Comparison of ENCODE assay signal across 8 cellular contexts in the genomic region with DNA sequence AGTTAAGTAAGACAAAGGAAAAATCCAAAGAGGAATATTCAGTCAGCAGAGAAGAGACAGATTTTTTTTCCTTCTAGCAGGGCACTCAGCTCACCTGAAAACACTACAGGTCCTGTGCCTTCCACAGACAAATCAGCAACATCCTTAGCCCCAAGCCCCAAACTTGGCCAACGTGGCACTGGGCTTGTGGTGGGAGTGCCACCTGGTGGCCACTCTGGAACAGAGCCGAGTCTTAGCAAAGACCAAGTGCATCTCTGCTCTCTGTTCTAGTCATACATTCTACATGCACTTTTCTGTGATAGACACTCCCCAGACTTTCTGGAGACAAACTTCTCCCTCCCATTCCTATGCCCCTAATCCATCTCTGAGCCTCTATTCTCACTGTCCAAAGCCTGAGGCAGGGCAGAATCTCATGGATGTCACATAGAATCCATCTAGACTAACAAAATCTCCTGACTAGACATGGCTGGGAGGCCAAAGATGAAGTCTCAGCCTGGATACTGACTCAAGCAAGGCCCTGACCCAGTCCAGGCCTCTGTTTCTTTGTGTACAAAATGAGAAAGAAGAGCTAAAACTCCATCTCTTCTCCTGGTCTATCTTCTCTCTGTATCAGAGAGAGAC. TPM values are rescaled to one million over a fixed set of nuclear protein-coding genes. Genes with fewer than 3 reads are reported as not detected.
DNase-seq lines count a peak whose midpoint lies in the region; ATAC-seq and TF ChIP-seq lines count a peak whose summit lies in the region.

No MANE protein-coding gene starts in this region.

- peak; percentile 92 for TF ChIP-seq CTCF in GM13976 (IDR thresholded peaks at IDR 0.05; ENCODE audit: borderline replicate concordance, control extremely low read depth, extremely low read depth, insufficient read depth, missing control alignments)
- TF ChIP-seq CTCF in fibroblast of villous mesenchyme (IDR thresholded peaks at IDR 0.05; ENCODE audit: insufficient read depth, low read depth, low read length) = peak; percentile 96
- TF ChIP-seq CTCF in omental fat pad (IDR thresholded peaks at IDR 0.05) = peak in 2 of 3 donors; percentile 13 to 66
- TF ChIP-seq CTCF in tibial artery (IDR thresholded peaks at IDR 0.05) = peak; percentile 86 to 89

- ATAC-seq in omental fat pad (ENCODE audit: low FRiP score) (peak; percentile 79), HG03469 (IDR thresholded peaks at IDR 0.05; ENCODE audit: unreplicated experiment) (no peak)

- in situ Hi-C loops in GM13976 (cut with MboI; ENCODE audit: low sequenced_read_pairs, unreplicated experiment) = loop anchor here (5.0 kb wide), 1 partner anchor 57 kb away; no protein-coding TSS in a partner anchor
- in situ Hi-C loops in SK-MEL-5 (cut with HindIII; ENCODE audit: low pct_unique_long_range_greater_than_20kb, low sequenced_read_pairs) = no loop called here

- H3K4me3 ChIP-seq in fibroblast of villous mesenchyme (ENCODE audit: low read depth, low read length) = no peak overlapping the region
- no peak overlapping the region for H3K4me3 ChIP-seq in tibial artery

- DNase-seq in GM13976 (ENCODE audit: low spot score) (peak; percentile 86), LoVo (ENCODE audit: low spot score) (peak; percentile 78), SK-MEL-5 (ENCODE audit: low read depth, low spot score) (peak; percentile 84), fibroblast of villous mesenchyme (ENCODE audit: low read depth) (peak; percentile 80), omental fat pad (ENCODE audit: low spot score) (no peak), tibial artery (peak; percentile 63 to 77)
- DNase-seq in activated effector memory CD4-positive, alpha-beta T cell treated with Interleukin-2 at 50 U/mL for 16 hours = peak; percentile 62

- H3K27me3 ChIP-seq in tibial artery = no peaks in the 10 kb centered on the region

- H3K36me3 ChIP-seq in tibial artery = no peaks in the 10 kb centered on the region

- no peaks in the 10 kb centered on the region for H3K9me3 ChIP-seq in tibial artery

- intact Hi-C loops in tibial artery (cut with DNase I; ENCODE audit: low total_unique reads) = no loop called here

- no peak overlapping the region for H3K27ac ChIP-seq in tibial artery

- H3K4me1 ChIP-seq in tibial artery = peaks cover 0 to 6% (median 4%) of the 10 kb centered on the region in 4 donors

RNA-seq across cellular contexts. Expression of gene SEMA7A, which starts 5.0 kb away (rescaled TPM):
- 15.5 and 20.9 TPM in 2 replicates for total RNA-seq in SK-MEL-5 (2014; rRNA removed; shearing (Covaris generic))
- 20.4 and 29.7 TPM in 2 replicates for polyA plus RNA-seq in SK-MEL-5 (2015; cell fraction: cytosol; rRNA removed)
- 13.8 and 24.2 TPM in 2 replicates for polyA plus RNA-seq in SK-MEL-5 (2015; cell fraction: nucleus; rRNA removed)
- total RNA-seq in fibroblast of villous mesenchyme (16.8 and 24.6 TPM in 2 replicates), omental fat pad (1 to 10 TPM; 1.2 to 7.6 (median 3.4) TPM)

RNA-seq across cellular contexts. Expression of gene UBL7, which starts 22.2 kb away (rescaled TPM):
- total RNA-seq in SK-MEL-5 (2014; rRNA removed; shearing (Covaris generic)) = 87.2 and 88.9 TPM in 2 replicates
- polyA plus RNA-seq in SK-MEL-5 (2015; cell fraction: cytosol; rRNA removed) = 96.9 and 114 TPM in 2 replicates
- 28.9 and 32.1 TPM in 2 replicates for polyA plus RNA-seq in SK-MEL-5 (2015; cell fraction: nucleus; rRNA removed)
- total RNA-seq in fibroblast of villous mesenchyme (37.0 and 42.7 TPM in 2 replicates), omental fat pad (10 to 100 TPM; 28.0 to 39.2 (median 34.8) TPM)

Comparison
In these comparisons a context has a peak if more than half of its experiments do, and no peak if none do; other contexts are left out.
1. CTCF ChIP-seq: peak in every context shown above with its lines; median percentile 96 in fibroblast of villous mesenchyme; 92 in GM13976; 88 in tibial artery; 40 in omental fat pad.